ENCODE assay signal across 16 cellular contexts in the genomic region with DNA sequence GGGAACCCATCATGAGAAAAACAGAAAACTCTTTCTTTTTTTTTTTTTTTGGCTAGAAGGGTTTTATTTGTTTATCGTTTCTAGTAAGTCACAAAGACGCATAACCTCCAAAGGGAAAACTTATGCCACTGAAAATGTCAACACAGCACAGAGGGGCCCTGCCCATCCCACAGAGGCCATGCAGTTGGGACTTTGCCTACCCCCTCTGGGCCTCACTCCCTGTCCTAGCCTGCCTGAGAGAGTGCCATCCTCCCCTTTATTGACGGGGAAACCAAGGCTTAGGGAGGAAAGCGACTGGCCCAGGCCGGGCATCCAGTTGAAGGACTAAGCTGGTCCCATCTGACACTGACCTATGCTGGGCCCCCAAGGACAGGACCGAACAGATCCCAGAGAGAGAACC.
DNase-seq lines count a peak whose midpoint lies in the region; ATAC-seq, FAIRE-seq and TF ChIP-seq lines count a peak whose summit lies in the region.
"Had no signal": no experiment of that assay in that cellular context is flagged by ENCODE, and none has a peak within 500 bp of the region (broad histone marks: within the 10 kb centered on the region; RNA-seq: fewer than 3 reads in every experiment).

No MANE protein-coding gene starts in this region.

- H3K4me1 ChIP-seq in BLaER1 (peaks cover 97% of the 10 kb centered on the region), hepatocyte (ENCODE audit: insufficient read depth) (peaks cover 29% of the 10 kb centered on the region), smooth muscle cell (ENCODE audit: low read depth) (peaks cover 19% of the 10 kb centered on the region)

- H3K27me3 ChIP-seq in BLaER1 (no peaks in the 10 kb centered on the region), hepatocyte (no peaks in the 10 kb centered on the region), smooth muscle cell (ENCODE audit: low read depth) (no peaks in the 10 kb centered on the region)

- no peaks in the 10 kb centered on the region for H3F3A ChIP-seq in smooth muscle cell (ENCODE audit: low read depth)

- DNase-seq in RWPE1 (ENCODE audit: low spot score) (no peak), hepatocyte (ENCODE audit: low spot score) (no peak), smooth muscle cell (lab: John Stamatoyannopoulos, UW; ENCODE audit: unreplicated experiment) (no peak), GM13976 (ENCODE audit: low spot score) (no peak), GM19239 (ENCODE audit: insufficient read length, low spot score) (no peak)
- DNase-seq: DMS 273 treated with DMSO at 0.1 percent for 48 hours, EL, HCEC 1CT, NCI-H1417, NCI-H1930, NCI-H2171, NCI-H774, SHP77 treated with DMSO at 0.1 percent for 48 hours had no signal

- CTCF ChIA-PET in RWPE1 (lab: Yijun Ruan, JAX): interaction anchor here (0.6 to 1.0 kb wide), 2 partner anchors 76 to 171 kb away, joined by 4 read pairs; no protein-coding TSS in a partner anchor

- peak overlapping the region; percentile 90 for H3K27ac ChIP-seq in BLaER1
- H3K27ac ChIP-seq in RWPE1: peak overlapping the region; percentile 95
- H3K27ac ChIP-seq in hepatocyte: peak overlapping the region; percentile 57
- peak overlapping the region; percentile 25 for H3K27ac ChIP-seq in smooth muscle cell (ENCODE audit: low read depth)

- H2AFZ ChIP-seq in hepatocyte (no peak overlapping the region), smooth muscle cell (ENCODE audit: low read depth) (no peak overlapping the region)

- H3K9ac ChIP-seq in BLaER1: peak overlapping the region; percentile 82
- H3K9ac ChIP-seq in smooth muscle cell (ENCODE audit: low read depth): no peak overlapping the region

- FAIRE-seq in GM19239 (lab: Jason Lieb, UNC): no peak

- H3K36me3 ChIP-seq in BLaER1 (peaks cover 7% of the 10 kb centered on the region; the same call in 1 of the 2 replicates), hepatocyte (replicated peaks; ENCODE audit: insufficient read depth, low read depth) (no peaks in the 10 kb centered on the region), smooth muscle cell (ENCODE audit: low read depth) (no peaks in the 10 kb centered on the region)

- in situ Hi-C loops in GM13976 (cut with MboI; ENCODE audit: low sequenced_read_pairs, unreplicated experiment): no loop called here

- no peak for ATAC-seq in GM18870 (IDR thresholded peaks at IDR 0.05; ENCODE audit: unreplicated experiment)
- ATAC-seq: Panc1 had no signal

- no peaks in the 10 kb centered on the region for H3K9me2 ChIP-seq in hepatocyte (replicated peaks; ENCODE audit: insufficient read depth)

- no peaks in the 10 kb centered on the region for H3K9me3 ChIP-seq in BLaER1
- H3K9me3 ChIP-seq in hepatocyte (ENCODE audit: low read depth): no peaks in the 10 kb centered on the region
- no peaks in the 10 kb centered on the region for H3K9me3 ChIP-seq in smooth muscle cell (replicated peaks; ENCODE audit: low read depth)

- POLR2A ChIA-PET in RWPE1 (lab: Yijun Ruan, JAX; ENCODE audit: low non-redundant PET): no interaction called here

- TF ChIP-seq CTCF in RWPE1 (conservative IDR thresholded peaks at IDR 0.05; ENCODE audit: low read depth): no peak
- no peak for TF ChIP-seq CTCF in hepatocyte (IDR thresholded peaks at IDR 0.05; ENCODE audit: poor library complexity)
- TF ChIP-seq CTCF in smooth muscle cell (IDR thresholded peaks at IDR 0.05; ENCODE audit: borderline replicate concordance, insufficient read depth, poor library complexity, severe bottlenecking): no peak
- no peak for TF ChIP-seq CTCF in GM13976 (IDR thresholded peaks at IDR 0.05; ENCODE audit: borderline replicate concordance, control extremely low read depth, extremely low read depth, insufficient read depth, missing control alignments)

- H3K4me3 ChIP-seq in BLaER1 (no peak overlapping the region), hepatocyte (no peak overlapping the region), smooth muscle cell (no peak overlapping the region)

- 60% methylated on average over 6 of the region's 6 CpGs for WGBS in hepatocyte (ENCODE audit: low lambda C conversion rate, missing lambda C conversion rate)
- 72% methylated on average over 6 of the region's 6 CpGs for WGBS in smooth muscle cell (ENCODE audit: low lambda C conversion rate)

- H3K4me2 ChIP-seq in BLaER1: peak overlapping the region; percentile 96
- peak overlapping the region; percentile 59 for H3K4me2 ChIP-seq in hepatocyte
- H3K4me2 ChIP-seq in smooth muscle cell: peak overlapping the region; percentile 43

- H3K79me2 ChIP-seq in hepatocyte: peaks cover 87% of the 10 kb centered on the region
- peaks cover 91% of the 10 kb centered on the region for H3K79me2 ChIP-seq in smooth muscle cell (ENCODE audit: low read depth)

- H4K20me1 ChIP-seq in BLaER1 (0 out of 2 replicates have a peak, but pooled peaks cover 6% of the 10 kb centered on the region), hepatocyte (ENCODE audit: insufficient read depth, poor library complexity, severe bottlenecking) (peaks cover 16% of the 10 kb centered on the region), smooth muscle cell (ENCODE audit: low read depth) (peaks cover 97% of the 10 kb centered on the region)

Comparison
In these comparisons a context has a peak if more than half of its experiments do, and no peak if none do; other contexts are left out.
1. H3K27ac ChIP-seq: peak in every context shown above with its lines; median percentile 95 in RWPE1; 90 in BLaER1; 57 in hepatocyte; 25 in smooth muscle cell.
2. H3K4me2 ChIP-seq: peak in every context shown above with its lines; median percentile 96 in BLaER1; 59 in hepatocyte; 43 in smooth muscle cell.